In genomic region chr6:137870286-137870685, GRCh38 we compare ENCODE assay signal across 9 cellular contexts. TPM values are rescaled to one million over a fixed set of nuclear protein-coding genes. Genes with fewer than 3 reads are reported as not detected.
DNase-seq lines count a peak whose midpoint lies in the region; ATAC-seq and TF ChIP-seq lines count a peak whose summit lies in the region.
"Had no signal": no experiment of that assay in that cellular context is flagged by ENCODE, and none has a peak within 500 bp of the region (broad histone marks: within the 10 kb centered on the region; RNA-seq: fewer than 3 reads in every experiment).

No MANE protein-coding gene starts in this region.

- peak overlapping the region; percentile 95 for H3K27ac Mint-ChIP-seq in activated T-cell treated with anti-CD3 and anti-CD28 coated beads, Interleukin-2, amount 50 U/mL, for 24 hours

- in situ Hi-C loops in ACHN (cut with HindIII; ENCODE audit: low pct_ligation_motif_present, low pct_unique_long_range_greater_than_20kb, low sequenced_read_pairs) = no loop called here

- no peaks in the 10 kb centered on the region for H3K9me3 Mint-ChIP-seq in activated T-cell treated with anti-CD3 and anti-CD28 coated beads, Interleukin-2, amount 50 U/mL, for 24 hours

- peak overlapping the region; percentile 93 for H3K4me3 Mint-ChIP-seq in activated T-cell treated with anti-CD3 and anti-CD28 coated beads, Interleukin-2, amount 50 U/mL, for 24 hours

- H3K9me3 ChIP-seq in ascending aorta (no peaks in the 10 kb centered on the region), lower lobe of right lung (no peaks in the 10 kb centered on the region), thyroid gland (no peaks in the 10 kb centered on the region)

- peaks cover 6% of the 10 kb centered on the region in 2 donors for H3K36me3 ChIP-seq in ascending aorta
- H3K36me3 ChIP-seq in lower lobe of right lung = peaks cover 19% of the 10 kb centered on the region
- peaks cover 5 to 7% of the 10 kb centered on the region in 2 donors for H3K36me3 ChIP-seq in thyroid gland

- H3K27me3 Mint-ChIP-seq in activated T-cell treated with anti-CD3 and anti-CD28 coated beads, Interleukin-2, amount 50 U/mL, for 24 hours = no peaks in the 10 kb centered on the region

- peak overlapping the region; percentile 7 to 32 for H3K4me3 ChIP-seq in ascending aorta
- peak overlapping the region; percentile 92 for H3K4me3 ChIP-seq in lower lobe of right lung
- no peak overlapping the region for H3K4me3 ChIP-seq in thyroid gland (replicated peaks in 1 of 3)

- no peak for ATAC-seq in lower lobe of right lung

- no peak for DNase-seq in activated T-cell treated with anti-CD3 and anti-CD28 coated beads, Interleukin-2, amount 50 U/mL, for 24 hours
- DNase-seq in activated T-cell treated with anti-CD3 and anti-CD28 coated beads, Interleukin-2, amount 50 U/mL, for 1 hour = no peak
- no peak for DNase-seq in ascending aorta (ENCODE audit: low spot score in 2 of 2)
- DNase-seq in lower lobe of right lung = no peak
- DNase-seq in thyroid gland = no peak
- no peak for DNase-seq in NK-92 treated with Interleukin-12 subunit alpha and Interleukin-12 subunit beta, amount 100 ng/mL, for 24 hours (lab: John Stamatoyannopoulos, UW)
- no peak for DNase-seq in D341Med (ENCODE audit: low spot score)
- no peak for DNase-seq in ACHN
- DNase-seq: nucleus accumbens had no signal

- peaks cover 35% of the 10 kb centered on the region for H3K4me1 Mint-ChIP-seq in activated T-cell treated with anti-CD3 and anti-CD28 coated beads, Interleukin-2, amount 50 U/mL, for 24 hours (ENCODE audit: low read depth)

- peaks cover 87% of the 10 kb centered on the region for H3K36me3 Mint-ChIP-seq in activated T-cell treated with anti-CD3 and anti-CD28 coated beads, Interleukin-2, amount 50 U/mL, for 24 hours (ENCODE audit: low read depth)

- H3K27ac ChIP-seq in ascending aorta = no peak overlapping the region
- peak overlapping the region; percentile 28 for H3K27ac ChIP-seq in lower lobe of right lung
- H3K27ac ChIP-seq in thyroid gland = peak overlapping the region in 2 of 3 donors; percentile 8 to 36

- H3K27me3 ChIP-seq in ascending aorta = no peaks in the 10 kb centered on the region
- no peaks in the 10 kb centered on the region for H3K27me3 ChIP-seq in lower lobe of right lung (ENCODE audit: low read depth)
- H3K27me3 ChIP-seq in thyroid gland = no peaks in the 10 kb centered on the region

- TF ChIP-seq CTCF in ascending aorta (IDR thresholded peaks at IDR 0.05) = no peak
- TF ChIP-seq CTCF in lower lobe of right lung (IDR thresholded peaks at IDR 0.05) = no peak
- no peak for TF ChIP-seq CTCF in thyroid gland (IDR thresholded peaks at IDR 0.05)

- 84 to 86% methylated on average over 6 of the region's 6 CpGs for WGBS in thyroid gland, 2 donors

- no peak for TF ChIP-seq POLR2A in thyroid gland (IDR thresholded peaks at IDR 0.05)

- H3K4me1 ChIP-seq in ascending aorta (peaks cover 0 to 23% of the 10 kb centered on the region in 2 donors), lower lobe of right lung (peaks cover 77% of the 10 kb centered on the region), thyroid gland (peaks cover 19 to 49% of the 10 kb centered on the region in 2 donors)

- intact Hi-C loops in ascending aorta (cut with DNase I) (no loop called here), lower lobe of right lung (cut with DNase I) (no loop called here), thyroid gland (cut with DNase I) (no loop called here)

RNA-seq across cellular contexts. Expression of gene TNFAIP3, which starts 3.2 kb away (rescaled TPM):
- total RNA-seq in ascending aorta (24.5 TPM), lower lobe of right lung (44.6 TPM), thyroid gland (1 to 10 TPM; 5.9 to 7.8 (median 7.3) TPM)

Comparison
In these comparisons a context has a peak if more than half of its experiments do, and no peak if none do; other contexts are left out.
1. H3K27ac ChIP-seq: peak in lower lobe of right lung (single experiment) and thyroid gland (2 of 3); none in ascending aorta (0 of 2).
2. H3K4me3 ChIP-seq: peak in ascending aorta (2 of 2) and lower lobe of right lung (single experiment); none in thyroid gland (0 of 3).